Comparison of ENCODE assay signal across 5 cellular contexts in the genomic region with DNA sequence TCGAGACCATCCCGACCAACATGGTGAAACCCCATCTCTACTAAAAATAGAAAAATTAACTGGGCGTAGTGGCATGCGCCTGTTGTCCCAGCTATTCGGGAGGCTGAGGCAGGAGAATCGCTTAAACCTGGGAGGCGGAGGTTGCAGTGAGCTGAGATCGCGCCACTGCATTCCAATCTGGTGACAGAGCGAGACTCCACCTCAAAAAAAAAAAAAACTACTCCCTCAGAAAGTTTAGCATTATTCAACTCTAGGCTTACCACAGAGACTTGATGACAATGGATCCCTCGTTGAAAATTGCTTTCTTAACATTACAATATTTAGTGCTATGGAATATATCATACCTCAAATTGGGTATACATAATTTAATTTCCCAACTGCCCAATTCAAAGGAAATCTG. TPM values are rescaled to one million over a fixed set of nuclear protein-coding genes. Genes with fewer than 3 reads are reported as not detected.
"Had no signal": no experiment of that assay in that cellular context is flagged by ENCODE, and none has a peak within 500 bp of the region (broad histone marks: within the 10 kb centered on the region; RNA-seq: fewer than 3 reads in every experiment).

No MANE protein-coding gene starts in this region.

RNA-seq across cellular contexts. Expression of gene TSHR, which starts 43.4 kb away (rescaled TPM):
- total RNA-seq: H4, H7, HepG2, HT-29 had no signal
- polyA plus RNA-seq: HepG2, IgD-negative memory B cell had no signal
